11 cellular contexts compared by ENCODE assay signal in genomic region chr5:58505971-58506640, GRCh38. TPM values are rescaled to one million over a fixed set of nuclear protein-coding genes. Genes with fewer than 3 reads are reported as not detected.
DNase-seq lines count a peak whose midpoint lies in the region; ATAC-seq and TF ChIP-seq lines count a peak whose summit lies in the region.
"Had no signal": no experiment of that assay in that cellular context is flagged by ENCODE, and none has a peak within 500 bp of the region (broad histone marks: within the 10 kb centered on the region; RNA-seq: fewer than 3 reads in every experiment).

No MANE protein-coding gene starts in this region.

- H3K27ac Mint-ChIP-seq in activated B cell treated with CpG ODN at 0.5 μM for 24 hours, result peak overlapping the region; percentile 78
- no peak overlapping the region for H3K27ac Mint-ChIP-seq in activated T-helper 17 cell treated with anti-CD3 and anti-CD28 coated beads, Interleukin-2, amount 50 U/mL, for 72 hours
- H3K27ac Mint-ChIP-seq: effector memory CD8-positive, alpha-beta T cell; T-helper 17 cell had no signal

- H3K4me3 Mint-ChIP-seq in activated B cell treated with CpG ODN at 0.5 μM for 24 hours, result peak overlapping the region; percentile 62
- no peak overlapping the region for H3K4me3 Mint-ChIP-seq in activated T-helper 17 cell treated with anti-CD3 and anti-CD28 coated beads, Interleukin-2, amount 50 U/mL, for 72 hours
- H3K4me3 Mint-ChIP-seq: effector memory CD8-positive, alpha-beta T cell; T-helper 17 cell had no signal

- TF ChIP-seq CTCF in activated B cell treated with CpG ODN at 0.5 μM for 24 hours (IDR thresholded peaks at IDR 0.05), result no peak

- peak; percentile 86 for ATAC-seq in GM18870 (IDR thresholded peaks at IDR 0.05; ENCODE audit: unreplicated experiment)
- peak; percentile 77 for ATAC-seq in GM21737 (IDR thresholded peaks at IDR 0.05; ENCODE audit: unreplicated experiment)
- ATAC-seq in HG03439 (IDR thresholded peaks at IDR 0.05; ENCODE audit: unreplicated experiment), result peak; percentile 67
- peak; percentile 87 for ATAC-seq in activated B cell treated with CpG ODN at 0.5 μM for 24 hours (ENCODE audit: low read depth)
- no peak for ATAC-seq in activated T-helper 17 cell treated with anti-CD3 and anti-CD28 coated beads, Interleukin-2, amount 50 U/mL, for 72 hours (replicated peaks)
- ATAC-seq: effector memory CD8-positive, alpha-beta T cell; T-helper 17 cell had no signal

- POLR2A ChIA-PET in activated B cell treated with CpG ODN at 0.5 μM for 24 hours (lab: Charles Lee), result interaction anchor here (0.7 to 2.5 kb wide), 11 partner anchors 10 to 543 kb away, joined by 3 to 11 read pairs (median 5); partner anchors contain the start of genes GAPT and RAB3C

- intact Hi-C loops in activated B cell treated with CpG ODN at 0.5 μM for 24 hours (cut with micrococcal nuclease), result loop anchor here (1.0 to 10.0 kb wide), 5 partner anchors 15 to 1059 kb away; partner anchors contain the start of genes GAPT, PLK2 and RAB3C

- CTCF ChIA-PET in activated B cell treated with CpG ODN at 0.5 μM for 24 hours (lab: Charles Lee), result interaction anchor here (1.1 to 2.2 kb wide), 4 partner anchors 28 to 344 kb away, joined by 4 to 8 read pairs (median 4); partner anchors contain the start of gene PLK2

- DNase-seq in activated B cell treated with CpG ODN at 0.5 μM for 24 hours (no peak), NCI-H2081 treated with DMSO at 0.1 percent for 48 hours (lab: John Stamatoyannopoulos, UW) (no peak), superior temporal gyrus (ENCODE audit: extremely low spot score) (no peak), SHP77 treated with DMSO at 0.1 percent for 48 hours (lab: John Stamatoyannopoulos, UW) (no peak)
- DNase-seq: adrenal gland; effector memory CD8-positive, alpha-beta T cell; T-helper 17 cell had no signal

- peaks cover 80% of the 10 kb centered on the region for H3K4me1 Mint-ChIP-seq in activated B cell treated with CpG ODN at 0.5 μM for 24 hours
- no peaks in the 10 kb centered on the region for H3K4me1 Mint-ChIP-seq in activated T-helper 17 cell treated with anti-CD3 and anti-CD28 coated beads, Interleukin-2, amount 50 U/mL, for 72 hours
- H3K4me1 Mint-ChIP-seq: T-helper 17 cell had no signal

- H3K9me3 Mint-ChIP-seq in activated B cell treated with CpG ODN at 0.5 μM for 24 hours, result peaks cover 7% of the 10 kb centered on the region
- H3K9me3 Mint-ChIP-seq in activated T-helper 17 cell treated with anti-CD3 and anti-CD28 coated beads, Interleukin-2, amount 50 U/mL, for 72 hours, result no peaks in the 10 kb centered on the region

- no peaks in the 10 kb centered on the region for H3K27me3 Mint-ChIP-seq in activated B cell treated with CpG ODN at 0.5 μM for 24 hours
- peaks cover 22% of the 10 kb centered on the region for H3K27me3 Mint-ChIP-seq in activated T-helper 17 cell treated with anti-CD3 and anti-CD28 coated beads, Interleukin-2, amount 50 U/mL, for 72 hours

- peaks cover 3% of the 10 kb centered on the region for H3K36me3 Mint-ChIP-seq in activated B cell treated with CpG ODN at 0.5 μM for 24 hours (ENCODE audit: low read depth)
- no peaks in the 10 kb centered on the region for H3K36me3 Mint-ChIP-seq in activated T-helper 17 cell treated with anti-CD3 and anti-CD28 coated beads, Interleukin-2, amount 50 U/mL, for 72 hours (ENCODE audit: low read depth)

RNA-seq across cellular contexts. Expression of gene GAPT, which starts 14.9 kb away (rescaled TPM):
- 39.8 and 40.3 TPM in 2 replicates for total RNA-seq in activated B cell treated with CpG ODN at 0.5 μM for 24 hours
- not detected for total RNA-seq in activated T-helper 17 cell treated with anti-CD3 and anti-CD28 coated beads, Interleukin-2, amount 50 U/mL, for 72 hours

RNA-seq across cellular contexts. Expression of gene PLK2, which starts 46.2 kb away (rescaled TPM):
- 10.4 and 10.9 TPM in 2 replicates for total RNA-seq in activated B cell treated with CpG ODN at 0.5 μM for 24 hours
- 1 to 10 TPM; 3.4 to 4.9 TPM for total RNA-seq in activated T-helper 17 cell treated with anti-CD3 and anti-CD28 coated beads, Interleukin-2, amount 50 U/mL, for 72 hours

Comparison
In these comparisons a context has a peak if more than half of its experiments do, and no peak if none do; other contexts are left out.
1. RNA of gene GAPT, which starts 14.9 kb away (total RNA-seq): 39.8 to 40.3 TPM in activated B cell treated with CpG ODN at 0.5 μM for 24 hours; not detected in activated T-helper 17 cell treated with anti-CD3 and anti-CD28 coated beads, Interleukin-2, amount 50 U/mL, for 72 hours; every median in the first group is over 10 times any median in the second.